Comparison of ENCODE assay signal across 16 cellular contexts in genomic region chr9:127278372-127278771, GRCh38. TPM values are rescaled to one million over a fixed set of nuclear protein-coding genes. Genes with fewer than 3 reads are reported as not detected.
DNase-seq lines count a peak whose midpoint lies in the region; ATAC-seq, FAIRE-seq and TF ChIP-seq lines count a peak whose summit lies in the region.
"Had no signal": no experiment of that assay in that cellular context is flagged by ENCODE, and none has a peak within 500 bp of the region (broad histone marks: within the 10 kb centered on the region; RNA-seq: fewer than 3 reads in every experiment).

No MANE protein-coding gene starts in this region.

- H2BK5ac ChIP-seq in trophoblast cell (ENCODE audit: low read depth, low read length, poor library complexity) (peak overlapping the region; percentile 14), neuronal stem cell (ENCODE audit: low read length) (no peak overlapping the region)

- H3K79me2 ChIP-seq in trophoblast cell (ENCODE audit: control insufficient read depth, insufficient read depth, low read length, poor library complexity) = no peaks in the 10 kb centered on the region

- H2BK12ac ChIP-seq in trophoblast cell (ENCODE audit: low read length) (no peak overlapping the region), neuronal stem cell (ENCODE audit: low read length) (no peak overlapping the region)

- H2AFZ ChIP-seq in trophoblast cell (ENCODE audit: insufficient read depth, low read length, poor library complexity) (no peak overlapping the region), neuronal stem cell (ENCODE audit: low read length) (no peak overlapping the region)
- H2AFZ ChIP-seq: GM23248 had no signal

- no peak overlapping the region for H3K4me2 ChIP-seq in trophoblast cell (ENCODE audit: low read length)
- H3K4me2 ChIP-seq in neuronal stem cell (ENCODE audit: insufficient read depth, low read length, poor library complexity, severe bottlenecking) = no peak overlapping the region

- H3K27me3 ChIP-seq in bronchial epithelial cell (ENCODE audit: control insufficient read depth, insufficient read depth, low read length) (no peaks in the 10 kb centered on the region), trophoblast cell (ENCODE audit: insufficient read depth, low read length) (no peaks in the 10 kb centered on the region), neuronal stem cell (ENCODE audit: control insufficient read depth in 3 of 3, insufficient read depth in 3 of 3, low read depth in 1 of 3, low read length in 3 of 3) (no peaks in the 10 kb centered on the region)
- H3K27me3 ChIP-seq: SJCRH30 had no signal

- H3K27me3 Mint-ChIP-seq in activated CD4-positive, alpha-beta T cell treated with anti-CD3 and anti-CD28 coated beads for 36 hours = peaks cover 22% of the 10 kb centered on the region
- H3K27me3 Mint-ChIP-seq in activated CD4-positive, alpha-beta T cell treated with anti-CD3 and anti-CD28 coated beads, Interleukin-2, amount 10 ng/mL, durations not matched to agents 7 days and 5 days = peaks cover 24% of the 10 kb centered on the region
- peaks cover 0 to 9% (median 7%) of the 10 kb centered on the region in 3 donors for H3K27me3 Mint-ChIP-seq in immature natural killer cell (ENCODE audit: low read depth in 3 of 3)
- H3K27me3 Mint-ChIP-seq: IgD-negative memory B cell had no signal

- H4K12ac ChIP-seq in trophoblast cell (ENCODE audit: low read depth, low read length) = no peak overlapping the region

- peak; percentile 73 for ATAC-seq in activated CD4-positive, alpha-beta T cell treated with anti-CD3 and anti-CD28 coated beads for 36 hours

- POLR2A ChIA-PET in activated CD4-positive, alpha-beta T cell treated with anti-CD3 and anti-CD28 coated beads for 36 hours (lab: Charles Lee) = no interaction called here
- POLR2A ChIA-PET in activated CD4-positive, alpha-beta T cell treated with anti-CD3 and anti-CD28 coated beads, Interleukin-2, amount 10 ng/mL, durations not matched to agents 7 days and 5 days (lab: Charles Lee) = no interaction called here

- WGBS in trophoblast cell (ENCODE audit: extremely low coverage, insufficient coverage, insufficient read length) = no CpG with 5 or more reads among the region's 2 CpGs
- no CpG with 5 or more reads among the region's 2 CpGs for WGBS in neuronal stem cell (ENCODE audit: extremely low coverage in 2 of 2, insufficient read length in 2 of 2, insufficient replicate concordance in 1 of 2), 2 donors

- CTCF ChIA-PET in activated CD4-positive, alpha-beta T cell treated with anti-CD3 and anti-CD28 coated beads for 36 hours (lab: Charles Lee) = interaction anchor here (0.7 kb wide), 1 partner anchor 54 kb away, joined by 4 read pairs; no protein-coding TSS in a partner anchor
- CTCF ChIA-PET in activated CD4-positive, alpha-beta T cell treated with anti-CD3 and anti-CD28 coated beads, Interleukin-2, amount 10 ng/mL, durations not matched to agents 7 days and 5 days (lab: Charles Lee) = no interaction called here

- no peaks in the 10 kb centered on the region for H3K36me3 Mint-ChIP-seq in activated CD4-positive, alpha-beta T cell treated with anti-CD3 and anti-CD28 coated beads for 36 hours (ENCODE audit: low read depth)
- no peaks in the 10 kb centered on the region for H3K36me3 Mint-ChIP-seq in activated CD4-positive, alpha-beta T cell treated with anti-CD3 and anti-CD28 coated beads, Interleukin-2, amount 10 ng/mL, durations not matched to agents 7 days and 5 days (ENCODE audit: low read depth)
- no peaks in the 10 kb centered on the region for H3K36me3 Mint-ChIP-seq in immature natural killer cell

- FAIRE-seq in bronchial epithelial cell (lab: Jason Lieb, UNC) (no peak), kidney (lab: Jason Lieb, UNC) (no peak)
- FAIRE-seq: GM18507 had no signal

- H3K23ac ChIP-seq in trophoblast cell (ENCODE audit: low read length) (no peak overlapping the region), neuronal stem cell (ENCODE audit: low read depth, low read length, poor library complexity) (no peak overlapping the region)

- no peak overlapping the region for H3K4me3 Mint-ChIP-seq in activated CD4-positive, alpha-beta T cell treated with anti-CD3 and anti-CD28 coated beads for 36 hours
- H3K4me3 Mint-ChIP-seq in activated CD4-positive, alpha-beta T cell treated with anti-CD3 and anti-CD28 coated beads, Interleukin-2, amount 10 ng/mL, durations not matched to agents 7 days and 5 days = no peak overlapping the region
- no peak overlapping the region for H3K4me3 Mint-ChIP-seq in immature natural killer cell

- H3K9ac ChIP-seq in trophoblast cell (ENCODE audit: low read length) = no peak overlapping the region
- no peak overlapping the region for H3K9ac ChIP-seq in neuronal stem cell (ENCODE audit: low read depth, low read length, poor library complexity)
- no peak overlapping the region for H3K9ac ChIP-seq in kidney (ENCODE audit: low read length in 2 of 2)
- H3K9ac ChIP-seq: GM23248 had no signal

- no peak overlapping the region for H2AK5ac ChIP-seq in trophoblast cell (ENCODE audit: low read length)
- no peak overlapping the region for H2AK5ac ChIP-seq in neuronal stem cell (ENCODE audit: low read depth, low read length)

- no peak overlapping the region for H3K18ac ChIP-seq in trophoblast cell (ENCODE audit: low read length)
- no peak overlapping the region for H3K18ac ChIP-seq in neuronal stem cell (ENCODE audit: low read length)

- H2BK120ac ChIP-seq in trophoblast cell (ENCODE audit: insufficient read depth, low read length, poor library complexity) (no peak overlapping the region), neuronal stem cell (ENCODE audit: low read depth, low read length) (no peak overlapping the region)

- no peaks in the 10 kb centered on the region for H3K4me1 ChIP-seq in trophoblast cell (ENCODE audit: control insufficient read depth in 1 of 2, insufficient read depth in 2 of 2, low read length in 2 of 2)
- no peaks in the 10 kb centered on the region for H3K4me1 ChIP-seq in neuronal stem cell (ENCODE audit: control insufficient read depth in 2 of 2, insufficient read depth in 1 of 2, low read depth in 1 of 2, low read length in 2 of 2)
- no peaks in the 10 kb centered on the region for H3K4me1 ChIP-seq in kidney (ENCODE audit: control insufficient read depth in 1 of 2, insufficient read depth in 1 of 2, low read depth in 1 of 2, low read length in 2 of 2)

- DNase-seq in activated CD4-positive, alpha-beta T cell treated with anti-CD3 and anti-CD28 coated beads for 36 hours = no peak
- DNase-seq in activated CD4-positive, alpha-beta T cell treated with anti-CD3 and anti-CD28 coated beads, Interleukin-2, amount 10 ng/mL, durations not matched to agents 7 days and 5 days = no peak
- DNase-seq in M059J (ENCODE audit: low read depth) = peak; percentile 25
- DNase-seq in bronchial epithelial cell (ENCODE audit: low read depth) = peak; percentile 93
- peak; percentile 14 to 89 for DNase-seq in trophoblast cell
- DNase-seq in immature natural killer cell = no peak
- DNase-seq in neuronal stem cell (ENCODE audit: low spot score) = no peak
- no peak for DNase-seq in kidney
- DNase-seq: 8988T, GM23248, NCI-H1436, NCI-H2081, NCI-H510A treated with DMSO at 0.1 percent for 48 hours, SJCRH30 had no signal

- H3K4me1 Mint-ChIP-seq in activated CD4-positive, alpha-beta T cell treated with anti-CD3 and anti-CD28 coated beads for 36 hours = peaks cover 8% of the 10 kb centered on the region
- H3K4me1 Mint-ChIP-seq in activated CD4-positive, alpha-beta T cell treated with anti-CD3 and anti-CD28 coated beads, Interleukin-2, amount 10 ng/mL, durations not matched to agents 7 days and 5 days = peaks cover 1% of the 10 kb centered on the region
- no peaks in the 10 kb centered on the region for H3K4me1 Mint-ChIP-seq in immature natural killer cell

- H4K91ac ChIP-seq in trophoblast cell (ENCODE audit: low read depth, low read length) (no peak overlapping the region), neuronal stem cell (ENCODE audit: low read depth, low read length, poor library complexity) (no peak overlapping the region)

- intact Hi-C loops in activated CD4-positive, alpha-beta T cell treated with anti-CD3 and anti-CD28 coated beads for 36 hours (cut with DNase I, micrococcal nuclease) = no loop called here
- intact Hi-C loops in kidney (cut with DNase I) = no loop called here

- H3K79me1 ChIP-seq in trophoblast cell (ENCODE audit: low read length) (peaks cover 3% of the 10 kb centered on the region), neuronal stem cell (ENCODE audit: low read depth, low read length) (no peaks in the 10 kb centered on the region)

- H3K9me3 ChIP-seq in trophoblast cell (ENCODE audit: insufficient read depth, low read depth, low read length) (no peaks in the 10 kb centered on the region), neuronal stem cell (replicated peaks in 1 of 2; ENCODE audit: control insufficient read depth in 2 of 2, insufficient read depth in 1 of 2, low read depth in 1 of 2, low read length in 2 of 2) (no peaks in the 10 kb centered on the region), kidney (ENCODE audit: control insufficient read depth in 1 of 2, low read length in 2 of 2) (no peaks in the 10 kb centered on the region)
- H3K9me3 ChIP-seq: SJCRH30 had no signal

- H3K4ac ChIP-seq in trophoblast cell (ENCODE audit: low read depth, low read length) (no peak overlapping the region), neuronal stem cell (ENCODE audit: low read length) (no peak overlapping the region)

- no peak overlapping the region for H3K4me3 ChIP-seq in bronchial epithelial cell (ENCODE audit: low read depth, low read length)
- H3K4me3 ChIP-seq in trophoblast cell (ENCODE audit: low read depth, low read length) = no peak overlapping the region
- no peak overlapping the region for H3K4me3 ChIP-seq in neuronal stem cell (ENCODE audit: low read length in 2 of 2)
- H3K4me3 ChIP-seq in kidney (ENCODE audit: low read length in 2 of 2) = no peak overlapping the region
- H3K4me3 ChIP-seq: GM23248, SJCRH30 had no signal

- H3K27ac ChIP-seq in trophoblast cell (ENCODE audit: low read depth, low read length) (no peak overlapping the region), neuronal stem cell (replicated peaks; ENCODE audit: low read length) (no peak overlapping the region), kidney (ENCODE audit: low read depth in 2 of 2, low read length in 2 of 2) (no peak overlapping the region)
- H3K27ac ChIP-seq: GM23248, SJCRH30 had no signal

- H3K14ac ChIP-seq in trophoblast cell (ENCODE audit: low read length) = no peak overlapping the region
- no peak overlapping the region for H3K14ac ChIP-seq in neuronal stem cell (ENCODE audit: low read length)

- no peak overlapping the region for H4K8ac ChIP-seq in trophoblast cell (ENCODE audit: low read depth, low read length)
- no peak overlapping the region for H4K8ac ChIP-seq in neuronal stem cell (ENCODE audit: low read depth, low read length)

- no peak overlapping the region for H3K27ac Mint-ChIP-seq in activated CD4-positive, alpha-beta T cell treated with anti-CD3 and anti-CD28 coated beads for 36 hours
- H3K27ac Mint-ChIP-seq in activated CD4-positive, alpha-beta T cell treated with anti-CD3 and anti-CD28 coated beads, Interleukin-2, amount 10 ng/mL, durations not matched to agents 7 days and 5 days = no peak overlapping the region
- H3K27ac Mint-ChIP-seq in immature natural killer cell = no peak overlapping the region
- H3K27ac Mint-ChIP-seq: IgD-negative memory B cell had no signal

- no peak overlapping the region for H2BK15ac ChIP-seq in neuronal stem cell (ENCODE audit: low read length)

- TF ChIP-seq CTCF in bronchial epithelial cell (IDR thresholded peaks at IDR 0.05; ENCODE audit: insufficient read depth, low read length, severe bottlenecking) (no peak), kidney (IDR thresholded peaks at IDR 0.05; ENCODE audit: borderline replicate concordance, extremely low read depth, insufficient read depth) (no peak)

- no peaks in the 10 kb centered on the region for H3K9me3 Mint-ChIP-seq in activated CD4-positive, alpha-beta T cell treated with anti-CD3 and anti-CD28 coated beads for 36 hours (ENCODE audit: low read depth)
- H3K9me3 Mint-ChIP-seq in activated CD4-positive, alpha-beta T cell treated with anti-CD3 and anti-CD28 coated beads, Interleukin-2, amount 10 ng/mL, durations not matched to agents 7 days and 5 days = no peaks in the 10 kb centered on the region
- no peaks in the 10 kb centered on the region for H3K9me3 Mint-ChIP-seq in immature natural killer cell

- no peaks in the 10 kb centered on the region for H3K36me3 ChIP-seq in bronchial epithelial cell (ENCODE audit: control insufficient read depth, insufficient read depth, low read length)
- H3K36me3 ChIP-seq in trophoblast cell (ENCODE audit: control insufficient read depth in 1 of 2, insufficient read depth in 2 of 2, low read length in 2 of 2) = no peaks in the 10 kb centered on the region
- no peaks in the 10 kb centered on the region for H3K36me3 ChIP-seq in neuronal stem cell (replicated peaks in 1 of 2; ENCODE audit: control insufficient read depth in 2 of 2, insufficient read depth in 2 of 2, low read length in 2 of 2)
- H3K36me3 ChIP-seq in kidney (ENCODE audit: control insufficient read depth in 1 of 2, insufficient read depth in 2 of 2, low read length in 2 of 2) = no peaks in the 10 kb centered on the region
- H3K36me3 ChIP-seq: SJCRH30 had no signal

RNA-seq across cellular contexts. Expression of gene GARNL3, which starts 13.8 kb away (rescaled TPM):
- 1 to 10 TPM; 2.5 to 3.4 TPM for total RNA-seq in activated CD4-positive, alpha-beta T cell treated with anti-CD3 and anti-CD28 coated beads for 36 hours
- 1 to 10 TPM; 1.6 to 2.0 TPM for total RNA-seq in activated CD4-positive, alpha-beta T cell treated with anti-CD3 and anti-CD28 coated beads, Interleukin-2, amount 10 ng/mL, durations not matched to agents 7 days and 5 days
- 3.6 and 5.9 TPM in 2 replicates for total RNA-seq in M059J (2014; rRNA removed; shearing (Covaris generic))
- total RNA-seq in bronchial epithelial cell (2.4 and 5.4 TPM in 2 replicates), kidney (10.2 TPM)
- polyA plus RNA-seq in trophoblast cell (2013) = 2.8 and 3.1 TPM in 2 replicates
- polyA plus RNA-seq in immature natural killer cell (1 to 10 TPM in 1 of 3 donors, under 1 TPM in 1, not detected in 1; 0.44 to 2.1 TPM), kidney (ENCODE audit: insufficient read depth, low read depth, low replicate concordance) (2.6 TPM)
- polyA plus RNA-seq in neuronal stem cell (2013, experiment 1 of 2) = 4.6 TPM
- 4.7 TPM for polyA plus RNA-seq in neuronal stem cell (2013, experiment 2 of 2)

Comparison
In these comparisons a context has a peak if more than half of its experiments do, and no peak if none do; other contexts are left out.
1. DNase-seq: peak in M059J (single experiment), bronchial epithelial cell (single experiment) and trophoblast cell (2 of 2); none in activated CD4-positive, alpha-beta T cell treated with anti-CD3 and anti-CD28 coated beads for 36 hours (single experiment), activated CD4-positive, alpha-beta T cell treated with anti-CD3 and anti-CD28 coated beads, Interleukin-2, amount 10 ng/mL, durations not matched to agents 7 days and 5 days (single experiment), immature natural killer cell (0 of 3), neuronal stem cell (single experiment) and kidney (single experiment).